Comparison of ENCODE assay signal across 19 cellular contexts in genomic region chr4:11609751-11610150, GRCh38.
A peak's percentile ranks its signal among the peaks of the same experiment; 100 is the strongest.
DNase-seq lines count a peak whose midpoint lies in the region; ATAC-seq and TF ChIP-seq lines count a peak whose summit lies in the region.
"Had no signal": no experiment of that assay in that cellular context is flagged by ENCODE, and none has a peak within 500 bp of the region (broad histone marks: within the 10 kb centered on the region; RNA-seq: fewer than 3 reads in every experiment).

No MANE protein-coding gene starts in this region.

- intact Hi-C loops in Calu3 (cut with micrococcal nuclease; ENCODE audit: unreplicated experiment): loop anchor here (5.0 kb wide), 1 partner anchor 102 kb away; no protein-coding TSS in a partner anchor

- no peaks in the 10 kb centered on the region for H3K27me3 Mint-ChIP-seq in Calu3 (ENCODE audit: unreplicated experiment)
- H3K27me3 Mint-ChIP-seq in activated CD4-positive, alpha-beta memory T cell treated with anti-CD3 and anti-CD28 coated beads, Interleukin-2, amount 10 ng/mL, durations not matched to agents 7 days and 5 days: no peaks in the 10 kb centered on the region
- H3K27me3 Mint-ChIP-seq: CD4-positive, alpha-beta T cell had no signal

- no peak for TF ChIP-seq CTCF in Calu3 (IDR thresholded peaks at IDR 0.05; ENCODE audit: unreplicated experiment)

- no peak overlapping the region for H3K4me3 ChIP-seq in trophoblast cell (ENCODE audit: low read depth, low read length)
- H3K4me3 ChIP-seq: BLaER1 treated with 17β-estradiol and CSF1 and Interleukin-3, amounts not matched to agents 10 nM and 100 nM; GM12878 had no signal

- no CpG with 5 or more reads among the region's 2 CpGs for WGBS in trophoblast cell (ENCODE audit: extremely low coverage, insufficient coverage, insufficient read length)

- no TSS peak for BruUV-seq in Calu3 (replicated peaks; lab: Mats Ljungman, UMichigan)

- no peak overlapping the region for H3K4ac ChIP-seq in trophoblast cell (ENCODE audit: low read depth, low read length)

- H2BK12ac ChIP-seq in trophoblast cell (ENCODE audit: low read length): no peak overlapping the region

- H3K9ac ChIP-seq in trophoblast cell (ENCODE audit: low read length): no peak overlapping the region
- H3K9ac ChIP-seq: BLaER1 treated with 17β-estradiol and CSF1 and Interleukin-3, amounts not matched to agents 10 nM and 100 nM had no signal

- H3K79me2 ChIP-seq in trophoblast cell (ENCODE audit: control insufficient read depth, insufficient read depth, low read length, poor library complexity): no peaks in the 10 kb centered on the region

- no peak overlapping the region for H4K8ac ChIP-seq in trophoblast cell (ENCODE audit: low read depth, low read length)

- H2BK5ac ChIP-seq in trophoblast cell (ENCODE audit: low read depth, low read length, poor library complexity): no peak overlapping the region

- H2AFZ ChIP-seq in trophoblast cell (ENCODE audit: insufficient read depth, low read length, poor library complexity): no peak overlapping the region

- peaks cover 4% of the 10 kb centered on the region for H3K79me1 ChIP-seq in trophoblast cell (ENCODE audit: low read length)

- H3K36me3 Mint-ChIP-seq in Calu3 (ENCODE audit: insufficient read depth, unreplicated experiment): peaks cover 18% of the 10 kb centered on the region
- H3K36me3 Mint-ChIP-seq in activated CD4-positive, alpha-beta memory T cell treated with anti-CD3 and anti-CD28 coated beads, Interleukin-2, amount 10 ng/mL, durations not matched to agents 7 days and 5 days (ENCODE audit: low read depth): no peaks in the 10 kb centered on the region
- H3K36me3 Mint-ChIP-seq: CD8-positive, alpha-beta T cell had no signal

- H3K36me3 ChIP-seq in trophoblast cell (ENCODE audit: control insufficient read depth in 1 of 2, insufficient read depth in 2 of 2, low read length in 2 of 2): no peaks in the 10 kb centered on the region
- H3K36me3 ChIP-seq: BLaER1 treated with 17β-estradiol and CSF1 and Interleukin-3, amounts not matched to agents 10 nM and 100 nM had no signal

- H3K4me3 Mint-ChIP-seq in Calu3 (ENCODE audit: low read depth, unreplicated experiment): no peak overlapping the region
- no peak overlapping the region for H3K4me3 Mint-ChIP-seq in activated CD4-positive, alpha-beta memory T cell treated with anti-CD3 and anti-CD28 coated beads, Interleukin-2, amount 10 ng/mL, durations not matched to agents 7 days and 5 days
- H3K4me3 Mint-ChIP-seq: B cell; CD4-positive, alpha-beta T cell; CD8-positive, alpha-beta T cell had no signal

- ATAC-seq in GM21528 (IDR thresholded peaks at IDR 0.05; ENCODE audit: low FRiP score, unreplicated experiment): no peak
- ATAC-seq: CD8-positive, alpha-beta T cell; GM12878 had no signal

- no peaks in the 10 kb centered on the region for H3K27me3 ChIP-seq in trophoblast cell (ENCODE audit: insufficient read depth, low read length)
- H3K27me3 ChIP-seq: BLaER1 treated with 17β-estradiol and CSF1 and Interleukin-3, amounts not matched to agents 10 nM and 100 nM had no signal

- peaks cover 56% of the 10 kb centered on the region for H3K4me1 Mint-ChIP-seq in Calu3 (ENCODE audit: low read depth, unreplicated experiment)
- no peaks in the 10 kb centered on the region for H3K4me1 Mint-ChIP-seq in activated CD4-positive, alpha-beta memory T cell treated with anti-CD3 and anti-CD28 coated beads, Interleukin-2, amount 10 ng/mL, durations not matched to agents 7 days and 5 days
- H3K4me1 Mint-ChIP-seq: B cell had no signal

- no peak for DNase-seq in Calu3
- no peak for DNase-seq in trophoblast cell
- DNase-seq in activated CD4-positive, alpha-beta memory T cell treated with anti-CD3 and anti-CD28 coated beads, Interleukin-2, amount 10 ng/mL, durations not matched to agents 7 days and 5 days: no peak
- no peak for DNase-seq in NCI-H1105 (lab: John Stamatoyannopoulos, UW)
- DNase-seq: 8988T; AML-193; Caco-2; CD4-positive, alpha-beta T cell; CD8-positive, alpha-beta T cell; DMS 273 treated with DMSO at 0.1 percent for 48 hours; DMS79; DND-41; EL; GDM1 had no signal

- H4K91ac ChIP-seq in trophoblast cell (ENCODE audit: low read depth, low read length): no peak overlapping the region

- H2AK5ac ChIP-seq in trophoblast cell (ENCODE audit: low read length): no peak overlapping the region

- peak overlapping the region; percentile 45 for H3K27ac Mint-ChIP-seq in Calu3 (ENCODE audit: unreplicated experiment)
- no peak overlapping the region for H3K27ac Mint-ChIP-seq in activated CD4-positive, alpha-beta memory T cell treated with anti-CD3 and anti-CD28 coated beads, Interleukin-2, amount 10 ng/mL, durations not matched to agents 7 days and 5 days
- H3K27ac Mint-ChIP-seq: B cell; CD4-positive, alpha-beta T cell; CD8-positive, alpha-beta T cell had no signal

- H3K4me1 ChIP-seq in trophoblast cell (ENCODE audit: control insufficient read depth in 1 of 2, insufficient read depth in 2 of 2, low read length in 2 of 2): peaks cover 0 to 4% of the 10 kb centered on the region in 2 experiments

- H3K9me3 ChIP-seq in trophoblast cell (ENCODE audit: insufficient read depth, low read depth, low read length): no peaks in the 10 kb centered on the region
- H3K9me3 ChIP-seq: BLaER1 treated with 17β-estradiol and CSF1 and Interleukin-3, amounts not matched to agents 10 nM and 100 nM; Caco-2 had no signal

- no peak overlapping the region for H3K18ac ChIP-seq in trophoblast cell (ENCODE audit: low read length)

- H2BK120ac ChIP-seq in trophoblast cell (ENCODE audit: insufficient read depth, low read length, poor library complexity): peak overlapping the region; percentile 66

- CTCF ChIA-PET in Calu3 (lab: Charles Lee): interaction anchor here (0.7 to 1.4 kb wide), 2 partner anchors 16 to 112 kb away, joined by 3 to 5 read pairs; no protein-coding TSS in a partner anchor
- CTCF ChIA-PET in activated CD4-positive, alpha-beta memory T cell treated with anti-CD3 and anti-CD28 coated beads, Interleukin-2, amount 10 ng/mL, durations not matched to agents 7 days and 5 days (lab: Charles Lee): interaction anchor here (0.6 kb wide), 1 partner anchor 176 kb away, joined by 3 read pairs; no protein-coding TSS in a partner anchor

- no peak overlapping the region for H3K27ac ChIP-seq in trophoblast cell (ENCODE audit: low read depth, low read length)
- H3K27ac ChIP-seq: BLaER1 treated with 17β-estradiol and CSF1 and Interleukin-3, amounts not matched to agents 10 nM and 100 nM; C4-2B had no signal

- no peak overlapping the region for H3K4me2 ChIP-seq in trophoblast cell (ENCODE audit: low read length)
- H3K4me2 ChIP-seq: BLaER1 treated with 17β-estradiol and CSF1 and Interleukin-3, amounts not matched to agents 10 nM and 100 nM had no signal

- no peak overlapping the region for H3K14ac ChIP-seq in trophoblast cell (ENCODE audit: low read length)

- no peak overlapping the region for H3K23ac ChIP-seq in trophoblast cell (ENCODE audit: low read length)

- H3K9me3 Mint-ChIP-seq in Calu3 (ENCODE audit: low read depth, unreplicated experiment): no peaks in the 10 kb centered on the region
- no peaks in the 10 kb centered on the region for H3K9me3 Mint-ChIP-seq in activated CD4-positive, alpha-beta memory T cell treated with anti-CD3 and anti-CD28 coated beads, Interleukin-2, amount 10 ng/mL, durations not matched to agents 7 days and 5 days
- H3K9me3 Mint-ChIP-seq: CD4-positive, alpha-beta T cell; CD8-positive, alpha-beta T cell had no signal

- POLR2A ChIA-PET in activated CD4-positive, alpha-beta memory T cell treated with anti-CD3 and anti-CD28 coated beads, Interleukin-2, amount 10 ng/mL, durations not matched to agents 7 days and 5 days (lab: Charles Lee): no interaction called here

- no peak overlapping the region for H4K12ac ChIP-seq in trophoblast cell (ENCODE audit: low read depth, low read length)
